In genomic region chr2:153391131-153391530, GRCh38 we compare ENCODE assay signal across 24 cellular contexts.
DNase-seq lines count a peak whose midpoint lies in the region; ATAC-seq and TF ChIP-seq lines count a peak whose summit lies in the region.
"Had no signal": no experiment of that assay in that cellular context is flagged by ENCODE, and none has a peak within 500 bp of the region (broad histone marks: within the 10 kb centered on the region; RNA-seq: fewer than 3 reads in every experiment).

No MANE protein-coding gene starts in this region.

- in situ Hi-C loops in mammary epithelial cell (cut with MboI; ENCODE audit: low sequenced_read_pairs in 2 of 2): no loop called here

- H3K27ac ChIP-seq in mammary epithelial cell (ENCODE audit: insufficient read depth, low read depth, low read length): no peak overlapping the region
- H3K27ac ChIP-seq in CD8-positive, alpha-beta T cell (ENCODE audit: low read depth, low read length): no peak overlapping the region
- H3K27ac ChIP-seq in heart right ventricle: no peak overlapping the region
- H3K27ac ChIP-seq: A549, GM23248, KMS-11 had no signal

- POLR2A ChIA-PET in MCF 10A (lab: Yijun Ruan, JAX): no interaction called here
- POLR2A ChIA-PET in CD8-positive, alpha-beta T cell (lab: Charles Lee): no interaction called here

- dilution Hi-C loops in mammary epithelial cell (cut with HindIII; ENCODE audit: low sequenced_read_pairs): no loop called here

- intact Hi-C loops in mammary epithelial cell (cut with micrococcal nuclease) (no loop called here), MCF 10A (cut with micrococcal nuclease) (no loop called here), left colon (cut with DNase I, micrococcal nuclease) (no loop called here), heart right ventricle (cut with DNase I) (no loop called here)
- intact Hi-C loops in CD8-positive, alpha-beta T cell (cut with DNase I, micrococcal nuclease): no loop called here

- H3K27me3 ChIP-seq in mammary epithelial cell (ENCODE audit: insufficient read depth, low read length): no peaks in the 10 kb centered on the region
- H3K27me3 ChIP-seq in CD8-positive, alpha-beta T cell (ENCODE audit: insufficient read depth, low read length): no peaks in the 10 kb centered on the region
- no peaks in the 10 kb centered on the region for H3K27me3 ChIP-seq in heart right ventricle

- no peaks in the 10 kb centered on the region for H3K79me2 ChIP-seq in mammary epithelial cell (ENCODE audit: insufficient read depth, low read length)

- DNase-seq in mammary epithelial cell: peak; percentile 67
- no peak for DNase-seq in MCF 10A (ENCODE audit: unreplicated experiment)
- peak; percentile 19 for DNase-seq in RKO (ENCODE audit: low spot score)
- DNase-seq in islet precursor cell: peak; percentile 67
- DNase-seq in left colon: no peak
- no peak for DNase-seq in CD8-positive, alpha-beta T cell
- no peak for DNase-seq in mesenteric fat pad (ENCODE audit: low spot score)
- no peak for DNase-seq in heart right ventricle
- DNase-seq: COR-L47, DMS79, GM23248, IMR-90, MV-4-11, NCI-H1105 treated with DMSO at 0.1 percent for 48 hours, NCI-H2081, NCI-H226, NCI-H524, NCI-H774, Right ventricle myocardium superior had no signal

- H3K4me1 Mint-ChIP-seq in MCF 10A (ENCODE audit: insufficient read depth, unreplicated experiment): peaks cover 9% of the 10 kb centered on the region
- H3K4me1 Mint-ChIP-seq in CD8-positive, alpha-beta T cell (ENCODE audit: low read depth): no peaks in the 10 kb centered on the region
- H3K4me1 Mint-ChIP-seq: B cell, CD14-positive monocyte had no signal

- H3K27ac Mint-ChIP-seq in MCF 10A (ENCODE audit: low read depth, unreplicated experiment): no peak overlapping the region
- no peak overlapping the region for H3K27ac Mint-ChIP-seq in CD8-positive, alpha-beta T cell
- H3K27ac Mint-ChIP-seq: B cell, CD14-positive monocyte had no signal

- no peak overlapping the region for H3K9ac ChIP-seq in mammary epithelial cell (ENCODE audit: insufficient read depth, low read length)
- H3K9ac ChIP-seq: GM23248, KMS-11 had no signal

- H3K4me3 ChIP-seq in mammary epithelial cell (replicated peaks in 1 of 3; ENCODE audit: insufficient read depth in 1 of 3, low read depth in 2 of 3, low read length in 3 of 3): no peak overlapping the region
- H3K4me3 ChIP-seq in CD8-positive, alpha-beta T cell (ENCODE audit: low read depth, low read length): no peak overlapping the region
- H3K4me3 ChIP-seq in heart right ventricle: no peak overlapping the region
- H3K4me3 ChIP-seq: A549, GM23248 had no signal

- H3K4me1 ChIP-seq in mammary epithelial cell (ENCODE audit: insufficient read depth, low read length): peaks cover 23% of the 10 kb centered on the region
- H3K4me1 ChIP-seq in CD8-positive, alpha-beta T cell (ENCODE audit: insufficient read depth, low read length): no peaks in the 10 kb centered on the region
- no peaks in the 10 kb centered on the region for H3K4me1 ChIP-seq in heart right ventricle
- H3K4me1 ChIP-seq: A549 had no signal

- no peak overlapping the region for H2AFZ ChIP-seq in mammary epithelial cell (ENCODE audit: low read depth, low read length)
- H2AFZ ChIP-seq: GM23248 had no signal

- H3K27me3 Mint-ChIP-seq in MCF 10A (ENCODE audit: insufficient read depth, unreplicated experiment): no peaks in the 10 kb centered on the region
- no peaks in the 10 kb centered on the region for H3K27me3 Mint-ChIP-seq in CD8-positive, alpha-beta T cell (ENCODE audit: low read depth)
- H3K27me3 Mint-ChIP-seq: B cell had no signal

- no peak overlapping the region for H3K4me3 Mint-ChIP-seq in MCF 10A (ENCODE audit: unreplicated experiment)
- H3K4me3 Mint-ChIP-seq in CD8-positive, alpha-beta T cell: no peak overlapping the region
- H3K4me3 Mint-ChIP-seq: B cell, CD14-positive monocyte had no signal

- H3K4me2 ChIP-seq in mammary epithelial cell (ENCODE audit: insufficient read depth, low read depth, low read length): no peak overlapping the region
- H3K4me2 ChIP-seq: A549, KMS-11 had no signal

- ATAC-seq in left colon: no peak
- no peak for ATAC-seq in CD8-positive, alpha-beta T cell
- ATAC-seq in heart right ventricle: no peak
- ATAC-seq: A549, HCT116 had no signal

- H3K36me3 Mint-ChIP-seq in MCF 10A (ENCODE audit: insufficient read depth, unreplicated experiment): no peaks in the 10 kb centered on the region
- H3K36me3 Mint-ChIP-seq in CD8-positive, alpha-beta T cell: no peaks in the 10 kb centered on the region
- H3K36me3 Mint-ChIP-seq: CD14-positive monocyte had no signal

- CTCF ChIA-PET in mammary epithelial cell (lab: Charles Lee; ENCODE audit: low non-redundant PET): no interaction called here
- CTCF ChIA-PET in MCF 10A (lab: Yijun Ruan, JAX): no interaction called here
- CTCF ChIA-PET in CD8-positive, alpha-beta T cell (lab: Charles Lee): no interaction called here

- TF ChIP-seq CTCF in mammary epithelial cell (conservative IDR thresholded peaks at IDR 0.05 in 1 of 2, IDR thresholded peaks at IDR 0.05 in 1 of 2; ENCODE audit: extremely low read depth in 1 of 2, insufficient read depth in 1 of 2, low read depth in 1 of 2, low read length in 2 of 2) (no peak), MCF 10A (IDR thresholded peaks at IDR 0.05; ENCODE audit: unreplicated experiment) (no peak), heart right ventricle (IDR thresholded peaks at IDR 0.05) (no peak)
- TF ChIP-seq CTCF in CD8-positive, alpha-beta T cell (IDR thresholded peaks at IDR 0.05): no peak

- no peaks in the 10 kb centered on the region for H3K9me3 Mint-ChIP-seq in MCF 10A (ENCODE audit: unreplicated experiment)
- H3K9me3 Mint-ChIP-seq in CD8-positive, alpha-beta T cell: peaks cover 5% of the 10 kb centered on the region

- H3K36me3 ChIP-seq in mammary epithelial cell (ENCODE audit: insufficient read depth, low read length) (no peaks in the 10 kb centered on the region), heart right ventricle (no peaks in the 10 kb centered on the region)
- no peaks in the 10 kb centered on the region for H3K36me3 ChIP-seq in CD8-positive, alpha-beta T cell (ENCODE audit: insufficient read depth, low read length)

- no TSS peak for BruUV-seq in mammary epithelial cell (replicated peaks; lab: Mats Ljungman, UMichigan)
- BruUV-seq in MCF 10A (replicated peaks; lab: Mats Ljungman, UMichigan): no TSS peak

- H4K20me1 ChIP-seq in mammary epithelial cell (ENCODE audit: insufficient read depth, low read length): no peaks in the 10 kb centered on the region

- WGBS in mammary epithelial cell (ENCODE audit: low coverage, missing lambda C conversion rate): 41% methylated on average over 5 of the region's 5 CpGs
- 56 to 67% methylated on average over 5 of the region's 5 CpGs for WGBS in heart right ventricle, 2 donors

- H3K9me3 ChIP-seq in mammary epithelial cell (replicated peaks; ENCODE audit: insufficient read depth, low read length) (no peaks in the 10 kb centered on the region), heart right ventricle (peaks cover 0 to 17% (median 0%) of the 10 kb centered on the region in 11 donors)
- no peaks in the 10 kb centered on the region for H3K9me3 ChIP-seq in CD8-positive, alpha-beta T cell (ENCODE audit: low read length)
- H3K9me3 ChIP-seq: A549 had no signal

Comparison
In these comparisons a context has a peak if more than half of its experiments do, and no peak if none do; other contexts are left out.
1. DNase-seq: peak in mammary epithelial cell (single experiment), RKO (single experiment) and islet precursor cell (single experiment); none in MCF 10A (single experiment), left colon (0 of 2), CD8-positive, alpha-beta T cell (0 of 7), mesenteric fat pad (single experiment) and heart right ventricle (0 of 2).